Comparison of ENCODE assay signal across 8 cellular contexts in the genomic region with DNA sequence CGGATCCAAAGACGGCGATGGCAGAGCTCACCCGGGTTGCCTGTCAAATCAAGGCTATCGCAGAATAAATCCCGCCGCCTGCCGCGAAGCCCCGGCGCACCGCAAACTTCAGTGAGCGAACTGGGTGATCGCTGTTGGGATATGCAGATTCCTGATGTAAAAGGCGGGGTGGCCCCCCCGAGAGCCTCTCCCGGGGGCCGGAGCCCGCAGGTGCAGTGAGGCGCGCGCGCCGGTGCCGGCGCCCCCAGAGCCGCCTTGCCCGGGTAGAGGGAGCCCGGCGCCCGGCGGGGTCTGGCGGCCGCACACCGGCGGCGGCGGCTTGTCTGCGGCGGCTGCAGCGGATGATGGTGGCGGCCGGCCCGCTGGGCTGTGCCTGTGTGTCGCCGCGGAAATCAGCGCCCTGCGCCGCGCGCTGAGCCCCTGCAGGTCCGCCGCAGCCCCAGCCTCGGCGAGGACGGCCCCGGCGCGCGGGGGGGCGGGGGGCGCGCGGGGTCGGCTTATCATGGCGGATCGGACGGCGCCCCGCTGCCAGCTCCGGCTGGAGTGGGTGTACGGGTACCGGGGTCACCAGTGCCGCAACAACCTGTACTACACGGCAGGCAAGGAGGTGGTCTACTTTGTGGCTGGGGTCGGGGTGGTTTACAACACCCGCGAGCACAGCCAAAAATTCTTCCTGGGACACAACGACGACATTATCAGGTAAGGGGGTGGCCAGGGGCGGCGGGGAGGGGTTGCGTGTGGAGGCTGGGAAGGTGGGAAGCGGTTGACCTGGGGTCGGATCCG. TPM values are rescaled to one million over a fixed set of nuclear protein-coding genes. Genes with fewer than 3 reads are reported as not detected.
DNase-seq lines count a peak whose midpoint lies in the region; ATAC-seq lines count a peak whose summit lies in the region.

No MANE protein-coding gene starts in this region.

- no peaks in the 10 kb centered on the region for H3K9me3 ChIP-seq in BLaER1 treated with 17β-estradiol and CSF1 and Interleukin-3, amounts not matched to agents 10 nM and 100 nM (replicated peaks in 1 of 11)
- H3K9me3 ChIP-seq in HAP-1 (no peaks in the 10 kb centered on the region), ectodermal cell (ENCODE audit: control insufficient read depth, low read length) (no peaks in the 10 kb centered on the region)

- in situ Hi-C loops in HAP-1 (cut with MboI; ENCODE audit: low sequenced_read_pairs) = no loop called here

- peaks cover 14% of the 10 kb centered on the region for H3K4me1 Mint-ChIP-seq in T-helper 2 cell treated with Interferon-gamma antibody and Interleukin-4, amounts not matched to agents 5 μg/mL and 100 μg/mL, for 36 hours (ENCODE audit: low read depth)

- no peaks in the 10 kb centered on the region for H3K36me3 ChIP-seq in BLaER1 treated with 17β-estradiol and CSF1 and Interleukin-3, amounts not matched to agents 10 nM and 100 nM
- no peaks in the 10 kb centered on the region for H3K36me3 ChIP-seq in HAP-1 (replicated peaks)
- no peaks in the 10 kb centered on the region for H3K36me3 ChIP-seq in ectodermal cell (ENCODE audit: control insufficient read depth, insufficient read depth, low read length)
- no peaks in the 10 kb centered on the region for H3K36me3 ChIP-seq in urinary bladder (ENCODE audit: insufficient read depth)

- H3K4me3 Mint-ChIP-seq in T-helper 2 cell treated with Interferon-gamma antibody and Interleukin-4, amounts not matched to agents 5 μg/mL and 100 μg/mL, for 36 hours = peak overlapping the region; percentile 86

- no peaks in the 10 kb centered on the region for H3K36me3 Mint-ChIP-seq in T-helper 2 cell treated with Interferon-gamma antibody and Interleukin-4, amounts not matched to agents 5 μg/mL and 100 μg/mL, for 36 hours (ENCODE audit: low read depth)

- H4K20me1 ChIP-seq in BLaER1 treated with 17β-estradiol and CSF1 and Interleukin-3, amounts not matched to agents 10 nM and 100 nM = peaks cover 0 to 21% (median 12%) of the 10 kb centered on the region in 11 experiments; a peak in 9 of 22 replicates

- H3K9ac ChIP-seq in BLaER1 treated with 17β-estradiol and CSF1 and Interleukin-3, amounts not matched to agents 10 nM and 100 nM = peak overlapping the region; percentile 37 to 77 (median 64); a peak in 20 of 22 replicates

- WGBS in ectodermal cell, 2 experiments = 1% methylated on average over 87 of the region's 87 CpGs
- WGBS in urinary bladder = 2% methylated on average over 87 of the region's 87 CpGs

- peaks cover 37 to 57% (median 53%) of the 10 kb centered on the region in 11 experiments for H3K27me3 ChIP-seq in BLaER1 treated with 17β-estradiol and CSF1 and Interleukin-3, amounts not matched to agents 10 nM and 100 nM
- H3K27me3 ChIP-seq in HAP-1 (ENCODE audit: low read depth) (no peaks in the 10 kb centered on the region), ectodermal cell (ENCODE audit: control insufficient read depth, insufficient read depth, low read length, poor library complexity, severe bottlenecking) (peaks cover 70% of the 10 kb centered on the region)

- no peak for ATAC-seq in activated CD4-positive, CD25-positive, alpha-beta regulatory T cell treated with anti-CD3 and anti-CD28 coated beads, Interleukin-2, amount 50 U/mL, for 24 hours

- H3K4me1 ChIP-seq in BLaER1 treated with 17β-estradiol and CSF1 and Interleukin-3, amounts not matched to agents 10 nM and 100 nM = peaks cover 5 to 22% (median 17%) of the 10 kb centered on the region in 10 experiments
- H3K4me1 ChIP-seq in HAP-1 (0 out of 2 replicates have a peak, but pooled peaks cover 3% of the 10 kb centered on the region), ectodermal cell (ENCODE audit: control insufficient read depth, insufficient read depth, low read length) (no peaks in the 10 kb centered on the region), urinary bladder (ENCODE audit: insufficient read depth) (peaks cover 1% of the 10 kb centered on the region)

- no peak overlapping the region for H3K27ac ChIP-seq in BLaER1 treated with 17β-estradiol and CSF1 and Interleukin-3, amounts not matched to agents 10 nM and 100 nM
- H3K27ac ChIP-seq in ectodermal cell (ENCODE audit: insufficient read depth, low read depth, low read length, poor library complexity, severe bottlenecking) (no peak overlapping the region), urinary bladder (ENCODE audit: low read depth) (no peak overlapping the region)

- H3K27me3 Mint-ChIP-seq in T-helper 2 cell treated with Interferon-gamma antibody and Interleukin-4, amounts not matched to agents 5 μg/mL and 100 μg/mL, for 36 hours (ENCODE audit: low read depth) = peaks cover 73% of the 10 kb centered on the region

- peak overlapping the region; percentile 97 to 100 (median 99) for H3K4me2 ChIP-seq in BLaER1 treated with 17β-estradiol and CSF1 and Interleukin-3, amounts not matched to agents 10 nM and 100 nM

- no peak overlapping the region for H3K27ac Mint-ChIP-seq in T-helper 2 cell treated with Interferon-gamma antibody and Interleukin-4, amounts not matched to agents 5 μg/mL and 100 μg/mL, for 36 hours

- DNase-seq in HAP-1 (ENCODE audit: low spot score in 2 of 2) (peak in 1 of 2 experiments; percentile 56), midbrain (lab: John Stamatoyannopoulos, UW) (peak; percentile 23), SKM-1 treated with dmso at 0.1 percent for 144 hours (lab: John Stamatoyannopoulos, UW; ENCODE audit: unreplicated experiment) (no peak)
- peak; percentile 25 for DNase-seq in T-helper 2 cell treated with Interferon-gamma antibody and Interleukin-4, amounts not matched to agents 5 μg/mL and 100 μg/mL, for 36 hours (ENCODE audit: low spot score)

- peak overlapping the region; percentile 64 to 80 (median 74) for H3K4me3 ChIP-seq in BLaER1 treated with 17β-estradiol and CSF1 and Interleukin-3, amounts not matched to agents 10 nM and 100 nM
- H3K4me3 ChIP-seq in HAP-1 (peak overlapping the region; percentile 87), ectodermal cell (ENCODE audit: insufficient read depth, low read depth, low read length) (peak overlapping the region; percentile 78), urinary bladder (ENCODE audit: low read depth, low read length) (peak overlapping the region; percentile 71)

- no peaks in the 10 kb centered on the region for H3K9me3 Mint-ChIP-seq in T-helper 2 cell treated with Interferon-gamma antibody and Interleukin-4, amounts not matched to agents 5 μg/mL and 100 μg/mL, for 36 hours

RNA-seq across cellular contexts. Expression of a gene that starts 1.3 kb away (rescaled TPM):
- 2.1 TPM for polyA plus RNA-seq in ectodermal cell (2013, experiment 1 of 4)
- 1.2 TPM for polyA plus RNA-seq in ectodermal cell (2013, experiment 2 of 4)
- 0.37 TPM for polyA plus RNA-seq in ectodermal cell (2013, experiment 3 of 4)
- 1.7 TPM for polyA plus RNA-seq in ectodermal cell (2013, experiment 4 of 4)
- total RNA-seq in urinary bladder = 3.9 TPM
- 1.4 TPM for polyA plus RNA-seq in urinary bladder
